8 cellular contexts compared by ENCODE assay signal in the genomic region with DNA sequence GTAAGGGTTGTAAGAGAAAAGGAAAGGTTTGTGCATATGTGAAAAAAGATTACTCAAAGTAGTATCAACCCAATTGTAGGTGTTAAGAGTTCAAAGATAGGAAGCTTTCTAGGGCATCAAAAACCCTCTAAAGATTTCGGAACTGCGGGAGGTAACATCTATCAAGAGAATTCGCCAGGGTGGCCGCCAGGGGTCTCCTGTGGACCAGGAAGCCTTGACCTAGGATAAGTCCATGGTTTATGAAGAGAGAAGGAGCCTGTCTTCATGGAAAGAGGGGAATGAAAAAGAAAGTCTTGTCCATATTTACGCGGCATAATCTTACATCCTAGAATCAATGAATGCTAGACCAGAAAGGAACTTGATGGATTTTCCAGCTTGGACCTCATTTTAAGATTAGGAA.
A peak's percentile ranks its signal among the peaks of the same experiment; 100 is the strongest.
DNase-seq lines count a peak whose midpoint lies in the region; ATAC-seq, FAIRE-seq and TF ChIP-seq lines count a peak whose summit lies in the region.

No MANE protein-coding gene starts in this region.

- H3K27me3 ChIP-seq in RWPE2 (ENCODE audit: insufficient read depth, poor library complexity, severe bottlenecking) (peaks cover 11% of the 10 kb centered on the region), endothelial cell of umbilical vein (ENCODE audit: control insufficient read depth in 2 of 2, insufficient read depth in 2 of 2, low read length in 2 of 2) (peaks cover 15 to 26% of the 10 kb centered on the region in 2 experiments), neural cell (ENCODE audit: insufficient read depth, low read depth, low read length) (no peaks in the 10 kb centered on the region)

- H4K20me1 ChIP-seq in endothelial cell of umbilical vein (replicated peaks; ENCODE audit: control insufficient read depth, extremely low read depth, insufficient read depth, low read length) (no peaks in the 10 kb centered on the region), neural cell (ENCODE audit: insufficient read depth) (no peaks in the 10 kb centered on the region)

- DNase-seq in NCI-H146 (lab: John Stamatoyannopoulos, UW) (peak; percentile 26), NCI-H146 treated with DMSO at 0.1 percent for 48 hours (lab: John Stamatoyannopoulos, UW; ENCODE audit: unreplicated experiment) (no peak), RWPE2 (ENCODE audit: low spot score) (no peak), endothelial cell of umbilical vein (ENCODE audit: low read depth, low spot score) (peak; percentile 58), epidermal melanocyte (ENCODE audit: insufficient read length, low spot score) (no peak), DMS153 (lab: John Stamatoyannopoulos, UW) (no peak)

- CTCF ChIA-PET in endothelial cell of umbilical vein (lab: Charles Lee) = interaction anchor here (0.6 to 3.2 kb wide), 15 partner anchors 84 to 1973 kb away, joined by 3 to 22 read pairs (median 4); a partner anchor contains a TSS

- H3K9me2 ChIP-seq in neural cell (ENCODE audit: insufficient read depth, low read length) = no peaks in the 10 kb centered on the region

- intact Hi-C loops in endothelial cell of umbilical vein (cut with micrococcal nuclease) = loop anchor here (1.0 to 10.0 kb wide), 8 partner anchors 187 to 722 kb away; a partner anchor contains a TSS

- FAIRE-seq in endothelial cell of umbilical vein (lab: Jason Lieb, UNC) = peak; percentile 92

- peak; percentile 76 for TF ChIP-seq CTCF in RWPE2 (IDR thresholded peaks at IDR 0.05; ENCODE audit: poor library complexity, severe bottlenecking)
- peak; percentile 71 to 72 for TF ChIP-seq CTCF in endothelial cell of umbilical vein (IDR thresholded peaks at IDR 0.05; ENCODE audit: extremely low read depth in 1 of 2, insufficient read depth in 1 of 2, low read depth in 1 of 2, low read length in 2 of 2)
- TF ChIP-seq CTCF in neural cell (IDR thresholded peaks at IDR 0.05; ENCODE audit: poor library complexity, severe bottlenecking) = peak; percentile 54

- H3K9ac ChIP-seq in endothelial cell of umbilical vein (replicated peaks; ENCODE audit: extremely low read depth, insufficient read depth, low read length) (no peak overlapping the region), neural cell (ENCODE audit: low read length) (no peak overlapping the region)

- no peak overlapping the region for H2AFZ ChIP-seq in endothelial cell of umbilical vein (ENCODE audit: low read depth, low read length)
- no peak overlapping the region for H2AFZ ChIP-seq in neural cell (ENCODE audit: low read depth, low read length)

- dilution Hi-C loops in endothelial cell of umbilical vein (cut with MboI; ENCODE audit: extremely low pct_ligation_motif_present, low sequenced_read_pairs) = no loop called here

- H3F3A ChIP-seq in neural cell (ENCODE audit: insufficient read depth, low read length, poor library complexity, severe bottlenecking) = no peaks in the 10 kb centered on the region

- no peaks in the 10 kb centered on the region for H3K79me2 ChIP-seq in endothelial cell of umbilical vein (ENCODE audit: control insufficient read depth, insufficient read depth, low read length)
- H3K79me2 ChIP-seq in neural cell (replicated peaks; ENCODE audit: insufficient read depth, low read length) = no peaks in the 10 kb centered on the region

- H3K36me3 ChIP-seq in RWPE2 (ENCODE audit: low read depth) = no peaks in the 10 kb centered on the region; the same call in 1 of the 2 replicates
- no peaks in the 10 kb centered on the region for H3K36me3 ChIP-seq in endothelial cell of umbilical vein (ENCODE audit: control insufficient read depth in 2 of 2, extremely low read depth in 1 of 2, insufficient read depth in 2 of 2, low read length in 2 of 2)
- H3K36me3 ChIP-seq in neural cell (ENCODE audit: insufficient read depth, low read length) = no peaks in the 10 kb centered on the region

- POLR2A ChIA-PET in endothelial cell of umbilical vein (lab: Charles Lee) = no interaction called here

- no peak overlapping the region for H3K4me2 ChIP-seq in endothelial cell of umbilical vein (ENCODE audit: insufficient read depth, low read length)
- no peak overlapping the region for H3K4me2 ChIP-seq in neural cell (ENCODE audit: low read length)

- no peak for TF ChIP-seq POLR2A in endothelial cell of umbilical vein (IDR thresholded peaks at IDR 0.05; ENCODE audit: low read depth, low read length)

- ATAC-seq in HG03159 (IDR thresholded peaks at IDR 0.05; ENCODE audit: unreplicated experiment) = peak; percentile 84
- ATAC-seq in RWPE2 (ENCODE audit: low read depth) = peak; percentile 75

- TF ChIP-seq RAD21 in neural cell (conservative IDR thresholded peaks at IDR 0.05) = peak; percentile 67

- no peak overlapping the region for H3K27ac ChIP-seq in RWPE2 (ENCODE audit: poor library complexity, severe bottlenecking)
- no peak overlapping the region for H3K27ac ChIP-seq in endothelial cell of umbilical vein (ENCODE audit: insufficient read depth, low read depth, low read length)
- H3K27ac ChIP-seq in neural cell (ENCODE audit: low read length) = no peak overlapping the region

- no TSS peak for BruUV-seq in endothelial cell of umbilical vein (replicated peaks; lab: Mats Ljungman, UMichigan)

- no peak overlapping the region for H3K4me3 ChIP-seq in RWPE2 (ENCODE audit: severe bottlenecking)
- no peak overlapping the region for H3K4me3 ChIP-seq in endothelial cell of umbilical vein (replicated peaks in 1 of 3; ENCODE audit: insufficient read depth in 1 of 3, low read depth in 1 of 3, low read length in 3 of 3)
- H3K4me3 ChIP-seq in neural cell (ENCODE audit: low read length) = no peak overlapping the region

- TF ChIP-seq EP300 in neural cell (conservative IDR thresholded peaks at IDR 0.05; ENCODE audit: poor library complexity, severe bottlenecking) = no peak

- H3K9me3 ChIP-seq in RWPE2 (ENCODE audit: severe bottlenecking) (no peaks in the 10 kb centered on the region), endothelial cell of umbilical vein (replicated peaks; ENCODE audit: control insufficient read depth, insufficient read depth, low read length) (no peaks in the 10 kb centered on the region), neural cell (ENCODE audit: low read length) (no peaks in the 10 kb centered on the region)

- H3K4me1 ChIP-seq in RWPE2 (ENCODE audit: insufficient read depth, poor library complexity, severe bottlenecking) (peaks cover 9% of the 10 kb centered on the region), endothelial cell of umbilical vein (ENCODE audit: control insufficient read depth, extremely low read depth, insufficient read depth, low read length) (no peaks in the 10 kb centered on the region)

- no peaks in the 10 kb centered on the region for H3K9me1 ChIP-seq in endothelial cell of umbilical vein (replicated peaks; ENCODE audit: control insufficient read depth, extremely low read depth, insufficient read depth, low read length)

TF ChIP-seq in endothelial cell of umbilical vein, 7 proteins besides CTCF, POLR2A, EP300 and RAD21:
- no peak for TF ChIP-seq EZH2 (IDR thresholded peaks at IDR 0.05; ENCODE audit: borderline replicate concordance, low read depth, low read length, severe bottlenecking)
- no peak for TF ChIP-seq FOS (IDR thresholded peaks at IDR 0.05; ENCODE audit: borderline replicate concordance, insufficient read depth, low read length)
- no peak for TF ChIP-seq GATA2 (IDR thresholded peaks at IDR 0.05; ENCODE audit: insufficient read depth, insufficient read length, low read depth, low read length)
- TF ChIP-seq, protein P1, sequence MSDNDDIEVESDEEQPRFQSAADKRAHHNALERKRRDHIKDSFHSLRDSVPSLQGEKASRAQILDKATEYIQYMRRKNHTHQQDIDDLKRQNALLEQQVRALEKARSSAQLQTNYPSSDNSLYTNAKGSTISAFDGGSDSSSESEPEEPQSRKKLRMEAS (IDR thresholded peaks at IDR 0.05; ENCODE audit: insufficient read depth, insufficient read length) = no peak
- TF ChIP-seq JUN (IDR thresholded peaks at IDR 0.05; ENCODE audit: borderline replicate concordance, insufficient read depth, insufficient read length, low read depth) = no peak
- TF ChIP-seq POLR2AphosphoS5 (IDR thresholded peaks at IDR 0.05; ENCODE audit: insufficient read depth, low read depth, low read length) = no peak
- TF ChIP-seq MYC (IDR thresholded peaks at IDR 0.05; ENCODE audit: low read depth, low read length) = no peak

TF ChIP-seq in neural cell, 6 proteins besides CTCF, POLR2A, EP300 and RAD21:
- no peak for TF ChIP-seq MXI1 (conservative IDR thresholded peaks at IDR 0.05; ENCODE audit: poor library complexity, severe bottlenecking)
- TF ChIP-seq SMC3 (conservative IDR thresholded peaks at IDR 0.05; ENCODE audit: poor library complexity) = peak; percentile 66
- TF ChIP-seq EZH2 (IDR thresholded peaks at IDR 0.05; ENCODE audit: borderline replicate concordance, insufficient read depth, low read length, poor library complexity, severe bottlenecking) = no peak

Comparison
In these comparisons a context has a peak if more than half of its experiments do, and no peak if none do; other contexts are left out.
1. DNase-seq: peak in NCI-H146 (single experiment) and endothelial cell of umbilical vein (single experiment); none in NCI-H146 treated with DMSO at 0.1 percent for 48 hours (single experiment), RWPE2 (single experiment), epidermal melanocyte (single experiment) and DMS153 (single experiment).
2. Peak in every context shown above with its lines, with median percentiles within 50 percentile points of each other: CTCF ChIP-seq.